ENCODE assay signal across 9 cellular contexts in the genomic region with DNA sequence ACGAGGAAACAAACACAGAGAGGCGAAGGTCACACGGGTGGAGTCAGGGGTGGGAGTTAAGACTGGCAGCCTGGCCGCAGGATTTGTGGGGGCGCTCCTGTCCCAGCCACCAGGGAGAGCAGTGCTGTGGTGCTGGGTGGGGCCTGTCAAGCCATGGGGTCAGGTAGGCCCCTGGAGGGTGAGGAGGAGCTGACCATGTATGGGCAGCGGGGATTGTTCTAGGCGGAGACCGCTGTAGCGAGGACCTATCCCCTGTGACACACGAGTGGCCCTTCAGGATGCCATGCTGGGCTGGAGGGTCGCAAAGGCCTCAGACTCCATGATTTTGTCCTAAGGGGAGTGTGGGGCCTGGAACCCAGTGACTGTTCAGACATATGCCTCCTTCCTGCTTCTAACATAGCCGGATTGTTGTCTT. TPM values are rescaled to one million over a fixed set of nuclear protein-coding genes. Genes with fewer than 3 reads are reported as not detected.
DNase-seq lines count a peak whose midpoint lies in the region; FAIRE-seq and TF ChIP-seq lines count a peak whose summit lies in the region.
"Had no signal": no experiment of that assay in that cellular context is flagged by ENCODE, and none has a peak within 500 bp of the region (broad histone marks: within the 10 kb centered on the region; RNA-seq: fewer than 3 reads in every experiment).

No MANE protein-coding gene starts in this region.

- peaks cover 15% of the 10 kb centered on the region for H3K4me1 ChIP-seq in GM23248 (ENCODE audit: insufficient read depth)
- peaks cover 20 to 30% of the 10 kb centered on the region in 2 donors for H3K4me1 ChIP-seq in kidney (ENCODE audit: control insufficient read depth in 1 of 2, insufficient read depth in 1 of 2, low read depth in 1 of 2, low read length in 2 of 2)

- H4K20me1 ChIP-seq in GM23248 (ENCODE audit: insufficient read depth) = no peaks in the 10 kb centered on the region

- H2AFZ ChIP-seq in GM23248 = peak overlapping the region; percentile 87

- peaks cover 31% of the 10 kb centered on the region for H3K36me3 Mint-ChIP-seq in activated CD4-positive, alpha-beta memory T cell treated with anti-CD3 and anti-CD28 coated beads, Interleukin-2, amount 10 ng/mL, durations not matched to agents 7 days and 5 days (ENCODE audit: low read depth)

- in situ Hi-C loops in GM23248 (cut with MboI) = no loop called here

- intact Hi-C loops in kidney (cut with DNase I) = loop anchor here (10.0 kb wide), 1 partner anchor 491 kb away; no protein-coding TSS in a partner anchor

- H3K4me2 ChIP-seq in GM23248 (ENCODE audit: unreplicated experiment) = peak overlapping the region; percentile 26

- POLR2A ChIA-PET in activated CD4-positive, alpha-beta memory T cell treated with anti-CD3 and anti-CD28 coated beads, Interleukin-2, amount 10 ng/mL, durations not matched to agents 7 days and 5 days (lab: Charles Lee) = interaction anchor here (1.5 to 2.9 kb wide), 5 partner anchors 11 to 510 kb away, joined by 4 to 13 read pairs (median 7); a partner anchor contains a TSS

- DNase-seq in GM23248 (no peak), kidney (peak; percentile 78), activated gamma-delta T cell treated with Interleukin-2 at 50 U/mL for 16 hours (no peak), NCI-H2081 (lab: John Stamatoyannopoulos, UW) (no peak), medulla oblongata (ENCODE audit: extremely low spot score) (no peak)
- DNase-seq in activated CD4-positive, alpha-beta memory T cell treated with anti-CD3 and anti-CD28 coated beads, Interleukin-2, amount 10 ng/mL, durations not matched to agents 7 days and 5 days = no peak
- no peak for DNase-seq in activated CD4-positive, CD25-positive, alpha-beta regulatory T cell treated with anti-CD3 and anti-CD28 coated beads, Interleukin-2, amount 50 U/mL, for 72 hours
- DNase-seq: NCI-H2029 treated with DMSO at 0.1 percent for 48 hours had no signal

- H3K9me3 ChIP-seq in GM23248 (ENCODE audit: low read depth) = no peaks in the 10 kb centered on the region
- H3K9me3 ChIP-seq in kidney (ENCODE audit: control insufficient read depth in 1 of 2, low read length in 2 of 2) = no peaks in the 10 kb centered on the region

- 0 out of 2 replicates have a peak, but pooled peaks cover 3% of the 10 kb centered on the region for H3K36me3 ChIP-seq in GM23248 (ENCODE audit: low read depth)
- peaks cover 2 to 7% of the 10 kb centered on the region in 2 donors for H3K36me3 ChIP-seq in kidney (ENCODE audit: control insufficient read depth in 1 of 2, insufficient read depth in 2 of 2, low read length in 2 of 2)

- peaks cover 8% of the 10 kb centered on the region; the same call in 1 of the 2 replicates for H3F3A ChIP-seq in GM23248 (ENCODE audit: insufficient read depth)

- H3K27me3 ChIP-seq in GM23248 (replicated peaks; ENCODE audit: insufficient read depth) = no peaks in the 10 kb centered on the region

- H3K27ac ChIP-seq in 22Rv1 (peak overlapping the region; percentile 77), GM23248 (no peak overlapping the region), kidney (ENCODE audit: low read depth in 2 of 2, low read length in 2 of 2) (no peak overlapping the region)

- H3K9ac ChIP-seq in GM23248 = peak overlapping the region; percentile 17; the same call in 1 of the 2 replicates
- no peak overlapping the region for H3K9ac ChIP-seq in kidney (ENCODE audit: low read length in 2 of 2)

- H3K9me2 ChIP-seq in GM23248 (ENCODE audit: insufficient read depth) = no peaks in the 10 kb centered on the region

- no peaks in the 10 kb centered on the region for H3K27me3 Mint-ChIP-seq in activated CD4-positive, alpha-beta memory T cell treated with anti-CD3 and anti-CD28 coated beads, Interleukin-2, amount 10 ng/mL, durations not matched to agents 7 days and 5 days

- H3K9me3 Mint-ChIP-seq in activated CD4-positive, alpha-beta memory T cell treated with anti-CD3 and anti-CD28 coated beads, Interleukin-2, amount 10 ng/mL, durations not matched to agents 7 days and 5 days = no peaks in the 10 kb centered on the region

- H3K4me1 Mint-ChIP-seq in activated CD4-positive, alpha-beta memory T cell treated with anti-CD3 and anti-CD28 coated beads, Interleukin-2, amount 10 ng/mL, durations not matched to agents 7 days and 5 days = peaks cover 43% of the 10 kb centered on the region

- no peak overlapping the region for H3K4me3 Mint-ChIP-seq in activated CD4-positive, alpha-beta memory T cell treated with anti-CD3 and anti-CD28 coated beads, Interleukin-2, amount 10 ng/mL, durations not matched to agents 7 days and 5 days

- FAIRE-seq in kidney (lab: Jason Lieb, UNC) = no peak

- H3K79me2 ChIP-seq in GM23248 (ENCODE audit: insufficient read depth) = peaks cover 32% of the 10 kb centered on the region

- TF ChIP-seq CTCF in 22Rv1 (IDR thresholded peaks at IDR 0.05) (no peak), kidney (IDR thresholded peaks at IDR 0.05; ENCODE audit: borderline replicate concordance, extremely low read depth, insufficient read depth) (no peak)

- CTCF ChIA-PET in activated CD4-positive, alpha-beta memory T cell treated with anti-CD3 and anti-CD28 coated beads, Interleukin-2, amount 10 ng/mL, durations not matched to agents 7 days and 5 days (lab: Charles Lee) = interaction anchor here (0.6 to 6.2 kb wide), 25 partner anchors 10 to 814 kb away, joined by 3 to 90 read pairs (median 5); a partner anchor contains a TSS

- 79% methylated on average over 10 to 12 of the region's 12 CpGs for WGBS in GM23248 (ENCODE audit: low coverage in 1 of 2, low lambda C conversion rate in 2 of 2, missing lambda C conversion rate in 2 of 2), 2 experiments

- H3K27ac Mint-ChIP-seq in activated CD4-positive, alpha-beta memory T cell treated with anti-CD3 and anti-CD28 coated beads, Interleukin-2, amount 10 ng/mL, durations not matched to agents 7 days and 5 days = peak overlapping the region; percentile 16

- H3K4me3 ChIP-seq in GM23248 = no peak overlapping the region
- no peak overlapping the region for H3K4me3 ChIP-seq in kidney (ENCODE audit: low read length in 2 of 2)

RNA-seq across cellular contexts. Expression of a gene that starts 1.6 kb away (rescaled TPM):
- 81.6 and 93.9 TPM in 2 replicates for total RNA-seq in GM23248 (2014; rRNA removed; shearing (Covaris generic))
- 114 and 119 TPM in 2 replicates for polyA plus RNA-seq in GM23248 (2016; fragmentation: Nextera tagmentation; extraction: Ambion mirVana)
- 10 to 100 TPM; 54.3 to 60.7 TPM for total RNA-seq in activated CD4-positive, alpha-beta memory T cell treated with anti-CD3 and anti-CD28 coated beads, Interleukin-2, amount 10 ng/mL, durations not matched to agents 7 days and 5 days
- total RNA-seq in kidney = 51.8 TPM
- polyA plus RNA-seq in kidney (ENCODE audit: insufficient read depth, low read depth, low replicate concordance) = 180 TPM

RNA-seq across cellular contexts. Expression of a gene that starts 13.7 kb away (rescaled TPM):
- total RNA-seq in GM23248 (2014; rRNA removed; shearing (Covaris generic)) = 481 and 529 TPM in 2 replicates
- polyA plus RNA-seq in GM23248 (2016; fragmentation: Nextera tagmentation; extraction: Ambion mirVana) (282 and 293 TPM in 2 replicates), kidney (ENCODE audit: insufficient read depth, low read depth, low replicate concordance) (293 TPM)
- 100 to 1,000 TPM; 456 to 460 TPM for total RNA-seq in activated CD4-positive, alpha-beta memory T cell treated with anti-CD3 and anti-CD28 coated beads, Interleukin-2, amount 10 ng/mL, durations not matched to agents 7 days and 5 days
- 261 TPM for total RNA-seq in kidney

RNA-seq across cellular contexts. Expression of a gene that starts 32.0 kb away (rescaled TPM):
- total RNA-seq in GM23248 (2014; rRNA removed; shearing (Covaris generic)) = 26.2 and 27.1 TPM in 2 replicates
- 20.2 and 20.6 TPM in 2 replicates for polyA plus RNA-seq in GM23248 (2016; fragmentation: Nextera tagmentation; extraction: Ambion mirVana)
- total RNA-seq in activated CD4-positive, alpha-beta memory T cell treated with anti-CD3 and anti-CD28 coated beads, Interleukin-2, amount 10 ng/mL, durations not matched to agents 7 days and 5 days = 10 to 100 TPM; 32.4 to 32.6 TPM
- 27.9 TPM for total RNA-seq in kidney
- polyA plus RNA-seq in kidney (ENCODE audit: insufficient read depth, low read depth, low replicate concordance) = 13.0 TPM

RNA-seq across cellular contexts. Expression of a gene that starts 36.5 kb away (rescaled TPM):
- not detected in 2 replicates for total RNA-seq in GM23248 (2014; rRNA removed; shearing (Covaris generic))
- not detected in 2 replicates for polyA plus RNA-seq in GM23248 (2016; fragmentation: Nextera tagmentation; extraction: Ambion mirVana)
- 1 to 10 TPM; 8.7 to 8.8 TPM for total RNA-seq in activated CD4-positive, alpha-beta memory T cell treated with anti-CD3 and anti-CD28 coated beads, Interleukin-2, amount 10 ng/mL, durations not matched to agents 7 days and 5 days
- total RNA-seq in kidney = 0.63 TPM
- polyA plus RNA-seq in kidney (ENCODE audit: insufficient read depth, low read depth, low replicate concordance) = not detected
